ENCODE assay signal across 22 cellular contexts in genomic region chr12:24075650-24076049, GRCh38.
"Had no signal": no experiment of that assay in that cellular context is flagged by ENCODE, and none has a peak within 500 bp of the region (broad histone marks: within the 10 kb centered on the region; RNA-seq: fewer than 3 reads in every experiment).

No MANE protein-coding gene starts in this region.

- H3K27me3 Mint-ChIP-seq: stimulated activated memory B cell treated with anti-CD40 and anti-IgM and Interleukin-4, amounts not matched to agents 10 μg/mL and 1 μg/mL and 100 μg/mL, for 72 hours; stimulated activated naive CD8-positive, alpha-beta T cell treated with anti-CD3 and anti-CD28 coated beads, Interleukin-15, Interleukin-2, amounts not matched to agents 100 ng/mL and 50 ng/mL, for 24 hours had no signal

- H3K27me3 ChIP-seq: esophagus muscularis mucosa, foreskin keratinocyte, right lobe of liver, spleen, tibial artery, upper lobe of left lung, uterus had no signal

- H3K9ac ChIP-seq: parathyroid adenoma had no signal

- H3K4me1 Mint-ChIP-seq: natural killer cell; stimulated activated memory B cell treated with anti-CD40 and anti-IgM and Interleukin-4, amounts not matched to agents 10 μg/mL and 1 μg/mL and 100 μg/mL, for 72 hours had no signal

- H3K36me3 Mint-ChIP-seq: mesothelial cell of epicardium; natural killer cell; stimulated activated memory B cell treated with anti-CD40 and anti-IgM and Interleukin-4, amounts not matched to agents 10 μg/mL and 1 μg/mL and 100 μg/mL, for 72 hours had no signal

- H3K9me3 Mint-ChIP-seq: mesothelial cell of epicardium; stimulated activated memory B cell treated with anti-CD40 and anti-IgM and Interleukin-4, amounts not matched to agents 10 μg/mL and 1 μg/mL and 100 μg/mL, for 72 hours; stimulated activated naive CD8-positive, alpha-beta T cell treated with anti-CD3 and anti-CD28 coated beads, Interleukin-15, Interleukin-2, amounts not matched to agents 100 ng/mL and 50 ng/mL, for 24 hours had no signal

- H3K27ac ChIP-seq: epithelial cell of prostate, esophagus muscularis mucosa, foreskin keratinocyte, parathyroid adenoma, prostate gland, spleen, tibial artery, upper lobe of left lung, uterus had no signal

- H3K4me3 ChIP-seq: esophagus muscularis mucosa, prostate gland, right lobe of liver, spleen, tibial artery, upper lobe of left lung, uterus had no signal

- ATAC-seq: foreskin keratinocyte; left lobe of liver; natural killer cell; stimulated activated memory B cell treated with anti-CD40 and anti-IgM and Interleukin-4, amounts not matched to agents 10 μg/mL and 1 μg/mL and 100 μg/mL, for 72 hours had no signal

- H3K79me2 ChIP-seq: parathyroid adenoma had no signal

- H3K4me1 ChIP-seq: esophagus muscularis mucosa, foreskin keratinocyte, parathyroid adenoma, prostate gland, spleen, upper lobe of left lung, uterus had no signal

- H3K27ac Mint-ChIP-seq: mesothelial cell of epicardium; natural killer cell; stimulated activated memory B cell treated with anti-CD40 and anti-IgM and Interleukin-4, amounts not matched to agents 10 μg/mL and 1 μg/mL and 100 μg/mL, for 72 hours; stimulated activated naive CD8-positive, alpha-beta T cell treated with anti-CD3 and anti-CD28 coated beads, Interleukin-15, Interleukin-2, amounts not matched to agents 100 ng/mL and 50 ng/mL, for 24 hours had no signal

- DNase-seq: effector memory CD4-positive, alpha-beta T cell; foreskin keratinocyte; kidney glomerular epithelial cell; natural killer cell; occipital lobe; retina; right lobe of liver; spleen; stimulated activated CD4-positive, alpha-beta T cell treated with anti-CD3 and anti-CD28 coated beads, Interleukin-15, amount 100 ng/mL, for 24 hours; stimulated activated CD4-positive, alpha-beta T cell treated with anti-CD3 and anti-CD28 coated beads, Interleukin-1b, Interleukin-23, amount 100 ng/mL, for 48 hours; stimulated activated CD4-positive, alpha-beta T cell treated with anti-CD3 and anti-CD28 coated beads, Interleukin-4, amount 100 ng/mL, for 24 hours; tibial artery; upper lobe of left lung; uterus had no signal

- H3K9me3 ChIP-seq: esophagus muscularis mucosa, prostate gland, right lobe of liver, spleen, tibial artery, upper lobe of left lung, uterus had no signal

- H3K36me3 ChIP-seq: esophagus muscularis mucosa, prostate gland, right lobe of liver, spleen, tibial artery, upper lobe of left lung, uterus had no signal

- H3K4me3 Mint-ChIP-seq: mesothelial cell of epicardium; natural killer cell; stimulated activated memory B cell treated with anti-CD40 and anti-IgM and Interleukin-4, amounts not matched to agents 10 μg/mL and 1 μg/mL and 100 μg/mL, for 72 hours; stimulated activated naive CD8-positive, alpha-beta T cell treated with anti-CD3 and anti-CD28 coated beads, Interleukin-15, Interleukin-2, amounts not matched to agents 100 ng/mL and 50 ng/mL, for 24 hours had no signal

- H2AFZ ChIP-seq: parathyroid adenoma had no signal
